Comparison of ENCODE assay signal across 8 cellular contexts in genomic region chr22:20508815-20509271, GRCh38. TPM values are rescaled to one million over a fixed set of nuclear protein-coding genes. Genes with fewer than 3 reads are reported as not detected.
DNase-seq lines count a peak whose midpoint lies in the region; ATAC-seq, FAIRE-seq and TF ChIP-seq lines count a peak whose summit lies in the region.

No MANE protein-coding gene starts in this region.

- peak overlapping the region; percentile 94 to 100 (median 98) for H3K4me3 Mint-ChIP-seq in T-cell

- H3K36me3 Mint-ChIP-seq in T-cell: peaks cover 10% of the 10 kb centered on the region

- H3K4me3 ChIP-seq in GM12875 (ENCODE audit: low read depth, low read length): peak overlapping the region; percentile 84
- H3K4me3 ChIP-seq in fibroblast of pulmonary artery (replicated peaks; ENCODE audit: low read depth, low read length): peak overlapping the region; percentile 96
- peak overlapping the region; percentile 79 for H3K4me3 ChIP-seq in rectal smooth muscle tissue (ENCODE audit: low read length)

- no peak overlapping the region for H3K9ac ChIP-seq in rectal smooth muscle tissue (ENCODE audit: low read length)

- no peaks in the 10 kb centered on the region for H3K27me3 ChIP-seq in rectal smooth muscle tissue (ENCODE audit: control insufficient read depth, insufficient read depth, low read length)

- H3K27ac ChIP-seq in rectal smooth muscle tissue (ENCODE audit: low read depth, low read length): peak overlapping the region; percentile 81

- peaks cover 17% of the 10 kb centered on the region for H3K4me1 ChIP-seq in rectal smooth muscle tissue (ENCODE audit: control insufficient read depth, insufficient read depth, low read length)

- no peaks in the 10 kb centered on the region for H3K36me3 ChIP-seq in rectal smooth muscle tissue (ENCODE audit: control insufficient read depth, insufficient read depth, low read length)

- no peaks in the 10 kb centered on the region for H3K9me3 Mint-ChIP-seq in T-cell

- CTCF ChIA-PET in T-cell (lab: Charles Lee): interaction anchor here in 1 of 2 donors (0.5 to 1.5 kb wide), 6 partner anchors 38 to 92 kb away, joined by 3 to 9 read pairs (median 4); no protein-coding TSS in a partner anchor

- DNase-seq in T-cell (no peak), fibroblast of pulmonary artery (ENCODE audit: low read depth) (no peak), HTR-8/SVneo (ENCODE audit: insufficient read length, low spot score) (no peak)

- POLR2A ChIA-PET in T-cell (lab: Charles Lee): interaction anchor here in 1 of 2 donors (1.4 kb wide), 1 partner anchor 49 kb away, joined by 4 read pairs; no protein-coding TSS in a partner anchor

- peaks cover 60 to 63% (median 61%) of the 10 kb centered on the region in 3 donors for H3K4me1 Mint-ChIP-seq in T-cell

- peak overlapping the region; percentile 97 to 98 for H3K27ac Mint-ChIP-seq in T-cell

- no peaks in the 10 kb centered on the region for H3K27me3 Mint-ChIP-seq in T-cell

- TF ChIP-seq CTCF in GM12875 (IDR thresholded peaks at IDR 0.05; ENCODE audit: borderline replicate concordance, insufficient read depth, low read depth, low read length) (no peak), fibroblast of pulmonary artery (IDR thresholded peaks at IDR 0.05; ENCODE audit: low read length, missing control alignments) (no peak)

- no peak for FAIRE-seq in HTR-8/SVneo (lab: Jason Lieb, UNC)

- ATAC-seq in T-cell (replicated peaks in 1 of 4) (no peak), HG02970 (IDR thresholded peaks at IDR 0.05; ENCODE audit: low FRiP score, unreplicated experiment) (no peak), HG03439 (IDR thresholded peaks at IDR 0.05; ENCODE audit: unreplicated experiment) (no peak), HG02981 (IDR thresholded peaks at IDR 0.05; ENCODE audit: unreplicated experiment) (no peak)

RNA-seq across cellular contexts. Expression of gene MED15, which starts 1.4 kb away (rescaled TPM):
- 100 to 1,000 TPM; 214 to 317 (median 262) TPM for total RNA-seq in T-cell

RNA-seq across cellular contexts. Expression of gene KLHL22, which starts 13.2 kb away (rescaled TPM):
- 10 to 100 TPM; 42.0 to 57.8 (median 47.1) TPM for total RNA-seq in T-cell
